In the genomic region with DNA sequence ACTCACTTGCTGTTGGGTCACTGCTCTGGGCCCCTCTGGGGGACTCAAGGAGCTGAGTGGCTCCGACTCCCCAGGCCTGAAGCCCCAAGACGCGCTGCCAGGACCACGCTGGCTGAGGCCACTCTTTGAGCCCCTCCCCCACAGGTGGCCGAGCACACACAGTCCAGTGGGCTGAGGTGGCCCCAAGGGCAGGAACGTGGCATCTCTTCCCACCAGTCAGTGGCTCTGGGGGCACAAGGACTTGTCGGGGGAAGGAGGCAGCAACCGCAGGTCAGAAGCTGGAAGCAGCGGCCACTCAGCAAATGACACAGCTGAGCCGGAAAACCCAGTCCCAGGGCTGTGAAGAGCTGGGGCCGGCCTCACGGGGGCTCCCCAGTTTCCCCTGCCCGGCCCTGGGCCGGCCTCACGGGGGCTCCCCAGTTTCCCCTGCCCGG, we compare ENCODE assay signal across 1 cellular context.
TF ChIP-seq lines count a peak whose summit lies in the region.

No MANE protein-coding gene starts in this region.

TF ChIP-seq in HepG2, 621 proteins besides CTCF, POLR2A, EP300 and RAD21 (continued from another document and continues in another):
- TF ChIP-seq, protein P1, sequence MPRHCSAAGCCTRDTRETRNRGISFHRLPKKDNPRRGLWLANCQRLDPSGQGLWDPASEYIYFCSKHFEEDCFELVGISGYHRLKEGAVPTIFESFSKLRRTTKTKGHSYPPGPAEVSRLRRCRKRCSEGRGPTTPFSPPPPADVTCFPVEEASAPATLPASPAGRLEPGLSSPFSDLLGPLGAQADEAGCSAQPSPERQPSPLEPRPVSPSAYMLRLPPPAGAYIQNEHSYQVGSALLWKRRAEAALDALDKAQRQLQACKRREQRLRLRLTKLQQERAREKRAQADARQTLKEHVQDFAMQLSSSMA (CRISPR knock-in tag; IDR thresholded peaks at IDR 0.05) = 0 out of 2 replicates have a peak, but pooled peaks have one; percentile 58
- TF ChIP-seq IRX3 (CRISPR knock-in tag; IDR thresholded peaks at IDR 0.05; ENCODE audit: borderline replicate concordance, low read depth) = no peak
- TF ChIP-seq, protein P2, sequence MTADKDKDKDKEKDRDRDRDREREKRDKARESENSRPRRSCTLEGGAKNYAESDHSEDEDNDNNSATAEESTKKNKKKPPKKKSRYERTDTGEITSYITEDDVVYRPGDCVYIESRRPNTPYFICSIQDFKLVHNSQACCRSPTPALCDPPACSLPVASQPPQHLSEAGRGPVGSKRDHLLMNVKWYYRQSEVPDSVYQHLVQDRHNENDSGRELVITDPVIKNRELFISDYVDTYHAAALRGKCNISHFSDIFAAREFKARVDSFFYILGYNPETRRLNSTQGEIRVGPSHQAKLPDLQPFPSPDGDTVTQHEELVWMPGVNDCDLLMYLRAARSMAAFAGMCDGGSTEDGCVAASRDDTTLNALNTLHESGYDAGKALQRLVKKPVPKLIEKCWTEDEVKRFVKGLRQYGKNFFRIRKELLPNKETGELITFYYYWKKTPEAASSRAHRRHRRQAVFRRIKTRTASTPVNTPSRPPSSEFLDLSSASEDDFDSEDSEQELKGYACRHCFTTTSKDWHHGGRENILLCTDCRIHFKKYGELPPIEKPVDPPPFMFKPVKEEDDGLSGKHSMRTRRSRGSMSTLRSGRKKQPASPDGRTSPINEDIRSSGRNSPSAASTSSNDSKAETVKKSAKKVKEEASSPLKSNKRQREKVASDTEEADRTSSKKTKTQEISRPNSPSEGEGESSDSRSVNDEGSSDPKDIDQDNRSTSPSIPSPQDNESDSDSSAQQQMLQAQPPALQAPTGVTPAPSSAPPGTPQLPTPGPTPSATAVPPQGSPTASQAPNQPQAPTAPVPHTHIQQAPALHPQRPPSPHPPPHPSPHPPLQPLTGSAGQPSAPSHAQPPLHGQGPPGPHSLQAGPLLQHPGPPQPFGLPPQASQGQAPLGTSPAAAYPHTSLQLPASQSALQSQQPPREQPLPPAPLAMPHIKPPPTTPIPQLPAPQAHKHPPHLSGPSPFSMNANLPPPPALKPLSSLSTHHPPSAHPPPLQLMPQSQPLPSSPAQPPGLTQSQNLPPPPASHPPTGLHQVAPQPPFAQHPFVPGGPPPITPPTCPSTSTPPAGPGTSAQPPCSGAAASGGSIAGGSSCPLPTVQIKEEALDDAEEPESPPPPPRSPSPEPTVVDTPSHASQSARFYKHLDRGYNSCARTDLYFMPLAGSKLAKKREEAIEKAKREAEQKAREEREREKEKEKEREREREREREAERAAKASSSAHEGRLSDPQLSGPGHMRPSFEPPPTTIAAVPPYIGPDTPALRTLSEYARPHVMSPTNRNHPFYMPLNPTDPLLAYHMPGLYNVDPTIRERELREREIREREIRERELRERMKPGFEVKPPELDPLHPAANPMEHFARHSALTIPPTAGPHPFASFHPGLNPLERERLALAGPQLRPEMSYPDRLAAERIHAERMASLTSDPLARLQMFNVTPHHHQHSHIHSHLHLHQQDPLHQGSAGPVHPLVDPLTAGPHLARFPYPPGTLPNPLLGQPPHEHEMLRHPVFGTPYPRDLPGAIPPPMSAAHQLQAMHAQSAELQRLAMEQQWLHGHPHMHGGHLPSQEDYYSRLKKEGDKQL (CRISPR knock-in tag; IDR thresholded peaks at IDR 0.05; ENCODE audit: low read depth) = no peak
- no peak for TF ChIP-seq ZNF777 (CRISPR knock-in tag; IDR thresholded peaks at IDR 0.05)
- TF ChIP-seq GLI4 (CRISPR knock-in tag; IDR thresholded peaks at IDR 0.05; ENCODE audit: borderline replicate concordance) = 0 out of 2 replicates have a peak, but pooled peaks have one; percentile 42
- TF ChIP-seq, protein P3, sequence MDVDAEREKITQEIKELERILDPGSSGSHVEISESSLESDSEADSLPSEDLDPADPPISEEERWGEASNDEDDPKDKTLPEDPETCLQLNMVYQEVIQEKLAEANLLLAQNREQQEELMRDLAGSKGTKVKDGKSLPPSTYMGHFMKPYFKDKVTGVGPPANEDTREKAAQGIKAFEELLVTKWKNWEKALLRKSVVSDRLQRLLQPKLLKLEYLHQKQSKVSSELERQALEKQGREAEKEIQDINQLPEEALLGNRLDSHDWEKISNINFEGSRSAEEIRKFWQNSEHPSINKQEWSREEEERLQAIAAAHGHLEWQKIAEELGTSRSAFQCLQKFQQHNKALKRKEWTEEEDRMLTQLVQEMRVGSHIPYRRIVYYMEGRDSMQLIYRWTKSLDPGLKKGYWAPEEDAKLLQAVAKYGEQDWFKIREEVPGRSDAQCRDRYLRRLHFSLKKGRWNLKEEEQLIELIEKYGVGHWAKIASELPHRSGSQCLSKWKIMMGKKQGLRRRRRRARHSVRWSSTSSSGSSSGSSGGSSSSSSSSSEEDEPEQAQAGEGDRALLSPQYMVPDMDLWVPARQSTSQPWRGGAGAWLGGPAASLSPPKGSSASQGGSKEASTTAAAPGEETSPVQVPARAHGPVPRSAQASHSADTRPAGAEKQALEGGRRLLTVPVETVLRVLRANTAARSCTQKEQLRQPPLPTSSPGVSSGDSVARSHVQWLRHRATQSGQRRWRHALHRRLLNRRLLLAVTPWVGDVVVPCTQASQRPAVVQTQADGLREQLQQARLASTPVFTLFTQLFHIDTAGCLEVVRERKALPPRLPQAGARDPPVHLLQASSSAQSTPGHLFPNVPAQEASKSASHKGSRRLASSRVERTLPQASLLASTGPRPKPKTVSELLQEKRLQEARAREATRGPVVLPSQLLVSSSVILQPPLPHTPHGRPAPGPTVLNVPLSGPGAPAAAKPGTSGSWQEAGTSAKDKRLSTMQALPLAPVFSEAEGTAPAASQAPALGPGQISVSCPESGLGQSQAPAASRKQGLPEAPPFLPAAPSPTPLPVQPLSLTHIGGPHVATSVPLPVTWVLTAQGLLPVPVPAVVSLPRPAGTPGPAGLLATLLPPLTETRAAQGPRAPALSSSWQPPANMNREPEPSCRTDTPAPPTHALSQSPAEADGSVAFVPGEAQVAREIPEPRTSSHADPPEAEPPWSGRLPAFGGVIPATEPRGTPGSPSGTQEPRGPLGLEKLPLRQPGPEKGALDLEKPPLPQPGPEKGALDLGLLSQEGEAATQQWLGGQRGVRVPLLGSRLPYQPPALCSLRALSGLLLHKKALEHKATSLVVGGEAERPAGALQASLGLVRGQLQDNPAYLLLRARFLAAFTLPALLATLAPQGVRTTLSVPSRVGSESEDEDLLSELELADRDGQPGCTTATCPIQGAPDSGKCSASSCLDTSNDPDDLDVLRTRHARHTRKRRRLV (CRISPR knock-in tag; IDR thresholded peaks at IDR 0.05) = no peak
- TF ChIP-seq DPF2 (CRISPR knock-in tag; IDR thresholded peaks at IDR 0.05; ENCODE audit: borderline replicate concordance, low read depth) = no peak
- peak; percentile 72; the same call in 1 of the 2 replicates for TF ChIP-seq ZNF33B (CRISPR knock-in tag; IDR thresholded peaks at IDR 0.05)
- TF ChIP-seq ISX (CRISPR knock-in tag; conservative IDR thresholded peaks at IDR 0.05) = no peak
- TF ChIP-seq, protein P4, sequence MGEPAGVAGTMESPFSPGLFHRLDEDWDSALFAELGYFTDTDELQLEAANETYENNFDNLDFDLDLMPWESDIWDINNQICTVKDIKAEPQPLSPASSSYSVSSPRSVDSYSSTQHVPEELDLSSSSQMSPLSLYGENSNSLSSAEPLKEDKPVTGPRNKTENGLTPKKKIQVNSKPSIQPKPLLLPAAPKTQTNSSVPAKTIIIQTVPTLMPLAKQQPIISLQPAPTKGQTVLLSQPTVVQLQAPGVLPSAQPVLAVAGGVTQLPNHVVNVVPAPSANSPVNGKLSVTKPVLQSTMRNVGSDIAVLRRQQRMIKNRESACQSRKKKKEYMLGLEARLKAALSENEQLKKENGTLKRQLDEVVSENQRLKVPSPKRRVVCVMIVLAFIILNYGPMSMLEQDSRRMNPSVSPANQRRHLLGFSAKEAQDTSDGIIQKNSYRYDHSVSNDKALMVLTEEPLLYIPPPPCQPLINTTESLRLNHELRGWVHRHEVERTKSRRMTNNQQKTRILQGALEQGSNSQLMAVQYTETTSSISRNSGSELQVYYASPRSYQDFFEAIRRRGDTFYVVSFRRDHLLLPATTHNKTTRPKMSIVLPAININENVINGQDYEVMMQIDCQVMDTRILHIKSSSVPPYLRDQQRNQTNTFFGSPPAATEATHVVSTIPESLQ (CRISPR knock-in tag; conservative IDR thresholded peaks at IDR 0.05) = no peak
- no peak for TF ChIP-seq HNRNPUL1 (IDR thresholded peaks at IDR 0.05; ENCODE audit: low read depth, low read length)
- TF ChIP-seq ZNF274 (CRISPR knock-in tag; IDR thresholded peaks at IDR 0.05) = peak; percentile 42; the same call in 1 of the 2 replicates
- no peak for TF ChIP-seq ZNF569 (CRISPR knock-in tag; IDR thresholded peaks at IDR 0.05; ENCODE audit: borderline replicate concordance)
- TF ChIP-seq ZNF501 (CRISPR knock-in tag; IDR thresholded peaks at IDR 0.05) = no peak; the same call in 1 of the 2 replicates
- TF ChIP-seq, protein P5, sequence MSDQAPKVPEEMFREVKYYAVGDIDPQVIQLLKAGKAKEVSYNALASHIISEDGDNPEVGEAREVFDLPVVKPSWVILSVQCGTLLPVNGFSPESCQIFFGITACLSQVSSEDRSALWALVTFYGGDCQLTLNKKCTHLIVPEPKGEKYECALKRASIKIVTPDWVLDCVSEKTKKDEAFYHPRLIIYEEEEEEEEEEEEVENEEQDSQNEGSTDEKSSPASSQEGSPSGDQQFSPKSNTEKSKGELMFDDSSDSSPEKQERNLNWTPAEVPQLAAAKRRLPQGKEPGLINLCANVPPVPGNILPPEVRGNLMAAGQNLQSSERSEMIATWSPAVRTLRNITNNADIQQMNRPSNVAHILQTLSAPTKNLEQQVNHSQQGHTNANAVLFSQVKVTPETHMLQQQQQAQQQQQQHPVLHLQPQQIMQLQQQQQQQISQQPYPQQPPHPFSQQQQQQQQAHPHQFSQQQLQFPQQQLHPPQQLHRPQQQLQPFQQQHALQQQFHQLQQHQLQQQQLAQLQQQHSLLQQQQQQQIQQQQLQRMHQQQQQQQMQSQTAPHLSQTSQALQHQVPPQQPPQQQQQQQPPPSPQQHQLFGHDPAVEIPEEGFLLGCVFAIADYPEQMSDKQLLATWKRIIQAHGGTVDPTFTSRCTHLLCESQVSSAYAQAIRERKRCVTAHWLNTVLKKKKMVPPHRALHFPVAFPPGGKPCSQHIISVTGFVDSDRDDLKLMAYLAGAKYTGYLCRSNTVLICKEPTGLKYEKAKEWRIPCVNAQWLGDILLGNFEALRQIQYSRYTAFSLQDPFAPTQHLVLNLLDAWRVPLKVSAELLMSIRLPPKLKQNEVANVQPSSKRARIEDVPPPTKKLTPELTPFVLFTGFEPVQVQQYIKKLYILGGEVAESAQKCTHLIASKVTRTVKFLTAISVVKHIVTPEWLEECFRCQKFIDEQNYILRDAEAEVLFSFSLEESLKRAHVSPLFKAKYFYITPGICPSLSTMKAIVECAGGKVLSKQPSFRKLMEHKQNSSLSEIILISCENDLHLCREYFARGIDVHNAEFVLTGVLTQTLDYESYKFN (CRISPR knock-in tag; conservative IDR thresholded peaks at IDR 0.05) = 0 out of 2 replicates have a peak, but pooled peaks have one; percentile 3
- TF ChIP-seq ZZZ3 (CRISPR knock-in tag; IDR thresholded peaks at IDR 0.05; ENCODE audit: borderline replicate concordance) = 0 out of 2 replicates have a peak, but pooled peaks have one; percentile 9
- TF ChIP-seq, protein P6, sequence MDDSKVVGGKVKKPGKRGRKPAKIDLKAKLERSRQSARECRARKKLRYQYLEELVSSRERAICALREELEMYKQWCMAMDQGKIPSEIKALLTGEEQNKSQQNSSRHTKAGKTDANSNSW (CRISPR knock-in tag; IDR thresholded peaks at IDR 0.05; ENCODE audit: borderline replicate concordance) = peak; percentile 72; the same call in 1 of the 2 replicates
- TF ChIP-seq, protein P7, sequence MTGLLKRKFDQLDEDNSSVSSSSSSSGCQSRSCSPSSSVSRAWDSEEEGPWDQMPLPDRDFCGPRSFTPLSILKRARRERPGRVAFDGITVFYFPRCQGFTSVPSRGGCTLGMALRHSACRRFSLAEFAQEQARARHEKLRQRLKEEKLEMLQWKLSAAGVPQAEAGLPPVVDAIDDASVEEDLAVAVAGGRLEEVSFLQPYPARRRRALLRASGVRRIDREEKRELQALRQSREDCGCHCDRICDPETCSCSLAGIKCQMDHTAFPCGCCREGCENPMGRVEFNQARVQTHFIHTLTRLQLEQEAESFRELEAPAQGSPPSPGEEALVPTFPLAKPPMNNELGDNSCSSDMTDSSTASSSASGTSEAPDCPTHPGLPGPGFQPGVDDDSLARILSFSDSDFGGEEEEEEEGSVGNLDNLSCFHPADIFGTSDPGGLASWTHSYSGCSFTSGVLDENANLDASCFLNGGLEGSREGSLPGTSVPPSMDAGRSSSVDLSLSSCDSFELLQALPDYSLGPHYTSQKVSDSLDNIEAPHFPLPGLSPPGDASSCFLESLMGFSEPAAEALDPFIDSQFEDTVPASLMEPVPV (CRISPR knock-in tag; IDR thresholded peaks at IDR 0.05) = no peak
- no peak for TF ChIP-seq FOXA3 (CRISPR knock-in tag; IDR thresholded peaks at IDR 0.05)
- TF ChIP-seq, protein P8, sequence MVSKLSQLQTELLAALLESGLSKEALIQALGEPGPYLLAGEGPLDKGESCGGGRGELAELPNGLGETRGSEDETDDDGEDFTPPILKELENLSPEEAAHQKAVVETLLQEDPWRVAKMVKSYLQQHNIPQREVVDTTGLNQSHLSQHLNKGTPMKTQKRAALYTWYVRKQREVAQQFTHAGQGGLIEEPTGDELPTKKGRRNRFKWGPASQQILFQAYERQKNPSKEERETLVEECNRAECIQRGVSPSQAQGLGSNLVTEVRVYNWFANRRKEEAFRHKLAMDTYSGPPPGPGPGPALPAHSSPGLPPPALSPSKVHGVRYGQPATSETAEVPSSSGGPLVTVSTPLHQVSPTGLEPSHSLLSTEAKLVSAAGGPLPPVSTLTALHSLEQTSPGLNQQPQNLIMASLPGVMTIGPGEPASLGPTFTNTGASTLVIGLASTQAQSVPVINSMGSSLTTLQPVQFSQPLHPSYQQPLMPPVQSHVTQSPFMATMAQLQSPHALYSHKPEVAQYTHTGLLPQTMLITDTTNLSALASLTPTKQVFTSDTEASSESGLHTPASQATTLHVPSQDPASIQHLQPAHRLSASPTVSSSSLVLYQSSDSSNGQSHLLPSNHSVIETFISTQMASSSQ (IDR thresholded peaks at IDR 0.05; ENCODE audit: low read depth) = no peak
- TF ChIP-seq, protein P8 (CRISPR knock-in tag; IDR thresholded peaks at IDR 0.05; ENCODE audit: borderline replicate concordance) = 0 out of 2 replicates have a peak, but pooled peaks have one; percentile 21
- peak; percentile 60 for TF ChIP-seq SRSF1 (optimal IDR thresholded peaks at IDR 0.05; ENCODE audit: low read depth, low read length)
- no peak for TF ChIP-seq NFIC (IDR thresholded peaks at IDR 0.05; ENCODE audit: low read length)
